15 cellular contexts compared by ENCODE assay signal in genomic region chr1:92376345-92376744, GRCh38.
"Had no signal": no experiment of that assay in that cellular context is flagged by ENCODE, and none has a peak within 500 bp of the region (broad histone marks: within the 10 kb centered on the region; RNA-seq: fewer than 3 reads in every experiment).

No MANE protein-coding gene starts in this region.

- H3K4me3 Mint-ChIP-seq: activated naive CD4-positive, alpha-beta T cell treated with anti-CD3 and anti-CD28 coated beads for 36 hours; activated naive CD8-positive, alpha-beta T cell treated with anti-CD3 and anti-CD28 coated beads, Interleukin-2, amount 50 U/mL, for 24 hours; nephron; stimulated activated memory B cell treated with anti-CD40 and anti-IgM and Interleukin-4, amounts not matched to agents 10 μg/mL and 1 μg/mL and 100 μg/mL, for 72 hours had no signal

- H3K4me1 ChIP-seq: ascending aorta, breast epithelium, left ventricle myocardium inferior had no signal

- H3K36me3 ChIP-seq: breast epithelium had no signal

- H3K4me3 ChIP-seq: ascending aorta, breast epithelium, left ventricle myocardium inferior had no signal

- DNase-seq: activated CD4-positive, alpha-beta T cell treated with anti-CD3 and anti-CD28 coated beads for 4 hours; activated naive CD4-positive, alpha-beta T cell treated with anti-CD3 and anti-CD28 coated beads for 36 hours; activated naive CD8-positive, alpha-beta T cell treated with anti-CD3 and anti-CD28 coated beads, Interleukin-2, amount 50 U/mL, for 24 hours; hippocampal formation; kidney; left ventricle myocardium inferior; nucleus accumbens; posterior cingulate gyrus; stimulated activated CD4-positive, alpha-beta T cell treated with anti-CD3 and anti-CD28 coated beads, Interleukin-2, amount 100 ng/mL, for 48 hours had no signal

- H3K27ac Mint-ChIP-seq: activated naive CD4-positive, alpha-beta T cell treated with anti-CD3 and anti-CD28 coated beads for 36 hours; activated naive CD8-positive, alpha-beta T cell treated with anti-CD3 and anti-CD28 coated beads, Interleukin-2, amount 50 U/mL, for 24 hours; activated T-helper 2 cell treated with anti-CD3 and anti-CD28 coated beads, Interferon-gamma antibody, Interleukin-2, Interleukin-4, amounts not matched to agents 10 μg/mL and 5 μg/mL and 100 μg/mL, durations not matched to agents 14 hours and 24 hours and 36 hours; nephron; stimulated activated memory B cell treated with anti-CD40 and anti-IgM and Interleukin-4, amounts not matched to agents 10 μg/mL and 1 μg/mL and 100 μg/mL, for 72 hours had no signal

- H3K9me3 ChIP-seq: breast epithelium, left ventricle myocardium inferior had no signal

- H3K9me3 Mint-ChIP-seq: activated naive CD4-positive, alpha-beta T cell treated with anti-CD3 and anti-CD28 coated beads for 36 hours had no signal

- H3K27me3 Mint-ChIP-seq: activated naive CD8-positive, alpha-beta T cell treated with anti-CD3 and anti-CD28 coated beads, Interleukin-2, amount 50 U/mL, for 24 hours; stimulated activated memory B cell treated with anti-CD40 and anti-IgM and Interleukin-4, amounts not matched to agents 10 μg/mL and 1 μg/mL and 100 μg/mL, for 72 hours had no signal

- ATAC-seq: activated naive CD8-positive, alpha-beta T cell treated with anti-CD3 and anti-CD28 coated beads, Interleukin-2, amount 50 U/mL, for 24 hours; esophagus mucosa; stimulated activated memory B cell treated with anti-CD40 and anti-IgM and Interleukin-4, amounts not matched to agents 10 μg/mL and 1 μg/mL and 100 μg/mL, for 72 hours had no signal

- H3K4me1 Mint-ChIP-seq: nephron; stimulated activated memory B cell treated with anti-CD40 and anti-IgM and Interleukin-4, amounts not matched to agents 10 μg/mL and 1 μg/mL and 100 μg/mL, for 72 hours had no signal
